In genomic region chr14:50117456-50117855, GRCh38 we compare ENCODE assay signal across 10 cellular contexts. TPM values are rescaled to one million over a fixed set of nuclear protein-coding genes. Genes with fewer than 3 reads are reported as not detected.
DNase-seq lines count a peak whose midpoint lies in the region; ATAC-seq and TF ChIP-seq lines count a peak whose summit lies in the region.
"Had no signal": no experiment of that assay in that cellular context is flagged by ENCODE, and none has a peak within 500 bp of the region (broad histone marks: within the 10 kb centered on the region; RNA-seq: fewer than 3 reads in every experiment).

No MANE protein-coding gene starts in this region.

- TF ChIP-seq POLR2A in esophagus muscularis mucosa (IDR thresholded peaks at IDR 0.05; ENCODE audit: low read depth) = no peak
- no peak for TF ChIP-seq POLR2A in vagina (IDR thresholded peaks at IDR 0.05)
- no peak for TF ChIP-seq POLR2A in adrenal gland (IDR thresholded peaks at IDR 0.05)

- no peaks in the 10 kb centered on the region for H3K9me3 Mint-ChIP-seq in activated CD4-positive, alpha-beta T cell treated with anti-CD3 and anti-CD28 coated beads, Interleukin-2, amount 10 ng/mL, durations not matched to agents 24 days and 14 days

- no peak for ATAC-seq in Right ventricle myocardium superior (ENCODE audit: poor library complexity)

- no peak overlapping the region for H3K4me3 ChIP-seq in right atrium auricular region
- no peak overlapping the region for H3K4me3 ChIP-seq in esophagus muscularis mucosa
- no peak overlapping the region for H3K4me3 ChIP-seq in neuron (ENCODE audit: low read length)
- no peak overlapping the region for H3K4me3 ChIP-seq in vagina
- no peak overlapping the region for H3K4me3 ChIP-seq in adrenal gland

- peaks cover 27% of the 10 kb centered on the region for H3K36me3 Mint-ChIP-seq in activated CD4-positive, alpha-beta T cell treated with anti-CD3 and anti-CD28 coated beads, Interleukin-2, amount 10 ng/mL, durations not matched to agents 24 days and 14 days (ENCODE audit: low read depth)

- no peaks in the 10 kb centered on the region for H3K27me3 Mint-ChIP-seq in activated CD4-positive, alpha-beta T cell treated with anti-CD3 and anti-CD28 coated beads, Interleukin-2, amount 10 ng/mL, durations not matched to agents 24 days and 14 days

- H3K4me1 Mint-ChIP-seq in activated CD4-positive, alpha-beta T cell treated with anti-CD3 and anti-CD28 coated beads, Interleukin-2, amount 10 ng/mL, durations not matched to agents 24 days and 14 days = peaks cover 19% of the 10 kb centered on the region

- WGBS in esophagus muscularis mucosa = 87% methylated on average over 2 of the region's 2 CpGs
- WGBS in adrenal gland, 4 donors = 96 to 98% (median 97%) methylated on average over 2 of the region's 2 CpGs

- no peak overlapping the region for H3K27ac Mint-ChIP-seq in activated CD4-positive, alpha-beta T cell treated with anti-CD3 and anti-CD28 coated beads, Interleukin-2, amount 10 ng/mL, durations not matched to agents 24 days and 14 days

- TF ChIP-seq CTCF in right atrium auricular region (IDR thresholded peaks at IDR 0.05) (no peak), esophagus muscularis mucosa (IDR thresholded peaks at IDR 0.05) (no peak), vagina (IDR thresholded peaks at IDR 0.05) (no peak), adrenal gland (IDR thresholded peaks at IDR 0.05) (no peak)

- no peak overlapping the region for H3K4me3 Mint-ChIP-seq in activated CD4-positive, alpha-beta T cell treated with anti-CD3 and anti-CD28 coated beads, Interleukin-2, amount 10 ng/mL, durations not matched to agents 24 days and 14 days

- DNase-seq in right atrium auricular region (ENCODE audit: low spot score) (no peak), Right ventricle myocardium superior (no peak), esophagus muscularis mucosa (ENCODE audit: extremely low spot score) (no peak), vagina (ENCODE audit: extremely low spot score in 2 of 2) (no peak), adrenal gland (no peak), SKM-1 (lab: John Stamatoyannopoulos, UW; ENCODE audit: unreplicated experiment) (no peak)
- DNase-seq in activated CD4-positive, alpha-beta T cell treated with anti-CD3 and anti-CD28 coated beads, Interleukin-2, amount 10 ng/mL, durations not matched to agents 24 days and 14 days = no peak
- DNase-seq: foreskin keratinocyte, H7 had no signal

- peaks cover 0 to 17% of the 10 kb centered on the region in 2 donors for H3K4me1 ChIP-seq in right atrium auricular region
- H3K4me1 ChIP-seq in esophagus muscularis mucosa = peaks cover 15 to 28% (median 23%) of the 10 kb centered on the region in 4 donors
- H3K4me1 ChIP-seq in neuron (ENCODE audit: insufficient read depth, low read length) = peaks cover 11% of the 10 kb centered on the region
- peaks cover 23% of the 10 kb centered on the region for H3K4me1 ChIP-seq in vagina
- H3K4me1 ChIP-seq in adrenal gland (replicated peaks in 1 of 2) = peaks cover 14 to 20% of the 10 kb centered on the region in 2 donors

- H3K27me3 ChIP-seq in right atrium auricular region = no peaks in the 10 kb centered on the region
- H3K27me3 ChIP-seq in esophagus muscularis mucosa = no peaks in the 10 kb centered on the region
- no peaks in the 10 kb centered on the region for H3K27me3 ChIP-seq in neuron (ENCODE audit: insufficient read depth, low read length)
- H3K27me3 ChIP-seq in vagina = no peaks in the 10 kb centered on the region
- no peaks in the 10 kb centered on the region for H3K27me3 ChIP-seq in adrenal gland
- H3K27me3 ChIP-seq: foreskin keratinocyte had no signal

- peak overlapping the region; percentile 71 for H2AFZ ChIP-seq in neuron (ENCODE audit: low read depth, low read length)

- intact Hi-C loops in Right ventricle myocardium superior (cut with DNase I) = no loop called here
- intact Hi-C loops in esophagus muscularis mucosa (cut with DNase I) = loop anchor here (10.0 kb wide), 3 partner anchors 353 to 483 kb away; partner anchors contain the start of genes DNAAF2, KLHDC2 and MAP4K5
- intact Hi-C loops in vagina (cut with DNase I) = loop anchor here (10.0 kb wide), 2 partner anchors 53 to 253 kb away; no protein-coding TSS in a partner anchor
- intact Hi-C loops in activated CD4-positive, alpha-beta T cell treated with anti-CD3 and anti-CD28 coated beads, Interleukin-2, amount 10 ng/mL, durations not matched to agents 24 days and 14 days (cut with micrococcal nuclease) = loop anchor here (2.0 to 10.0 kb wide), 4 partner anchors 113 to 495 kb away; partner anchors contain the start of genes MAP4K5, MGAT2, POLE2 and RPL36AL
- intact Hi-C loops in adrenal gland (cut with DNase I) = no loop called here

- H3K36me3 ChIP-seq in right atrium auricular region = peaks cover 30% of the 10 kb centered on the region
- peaks cover 7 to 49% (median 30%) of the 10 kb centered on the region in 4 donors for H3K36me3 ChIP-seq in esophagus muscularis mucosa
- peaks cover 33% of the 10 kb centered on the region for H3K36me3 ChIP-seq in neuron (ENCODE audit: insufficient read depth, low read length)
- peaks cover 2 to 13% of the 10 kb centered on the region in 2 donors for H3K36me3 ChIP-seq in vagina
- H3K36me3 ChIP-seq in adrenal gland (replicated peaks in 1 of 2) = peaks cover 0 to 13% of the 10 kb centered on the region in 2 donors

- H3K9me3 ChIP-seq in right atrium auricular region = no peaks in the 10 kb centered on the region
- H3K9me3 ChIP-seq in esophagus muscularis mucosa = no peaks in the 10 kb centered on the region
- H3K9me3 ChIP-seq in neuron (ENCODE audit: low read length) = no peaks in the 10 kb centered on the region
- H3K9me3 ChIP-seq in vagina = no peaks in the 10 kb centered on the region
- no peaks in the 10 kb centered on the region for H3K9me3 ChIP-seq in adrenal gland (replicated peaks in 1 of 3)

- no peak for TF ChIP-seq EP300 in esophagus muscularis mucosa (IDR thresholded peaks at IDR 0.05)

- H3K27ac ChIP-seq in right atrium auricular region (peak overlapping the region; percentile 84 to 85), esophagus muscularis mucosa (replicated peaks in 1 of 4) (peak overlapping the region; percentile 86 to 89 (median 86)), vagina (peak overlapping the region; percentile 94), adrenal gland (peak overlapping the region in 2 of 5 donors; percentile 79 to 92)

RNA-seq across cellular contexts. Expression of gene VCPKMT, which starts 1.1 kb away (rescaled TPM):
- total RNA-seq in right atrium auricular region (1 to 10 TPM; 1.5 to 2.4 TPM), Right ventricle myocardium superior (2.5 TPM), esophagus muscularis mucosa (1 to 10 TPM; 3.1 to 5.4 (median 4.8) TPM), vagina (2.5 TPM), adrenal gland (1 to 10 TPM; 1.0 to 9.4 (median 8.0) TPM)
- 13.9 and 14.3 TPM in 2 replicates for total RNA-seq in activated CD4-positive, alpha-beta T cell treated with anti-CD3 and anti-CD28 coated beads, Interleukin-2, amount 10 ng/mL, durations not matched to agents 24 days and 14 days
- polyA plus RNA-seq in adrenal gland = 10 to 100 TPM in 2 of 3 donors, 1 to 10 TPM in 1; 7.7 to 31.2 (median 13.4) TPM

Comparison
In these comparisons a context has a peak if more than half of its experiments do, and no peak if none do; other contexts are left out.
1. intact Hi-C loops: an anchor here in esophagus muscularis mucosa (10.0 kb wide), vagina (10.0 kb wide) and activated CD4-positive, alpha-beta T cell treated with anti-CD3 and anti-CD28 coated beads, Interleukin-2, amount 10 ng/mL, durations not matched to agents 24 days and 14 days (2.0 to 10.0 kb wide); none called in Right ventricle myocardium superior and adrenal gland.